In genomic region chr6:33343606-33343952, GRCh38 we compare ENCODE assay signal across 5 cellular contexts. TPM values are rescaled to one million over a fixed set of nuclear protein-coding genes. Genes with fewer than 3 reads are reported as not detected.
DNase-seq lines count a peak whose midpoint lies in the region; ATAC-seq lines count a peak whose summit lies in the region.
"Not testable (repeated sequence)": the region's sequence is repeated elsewhere in the genome, so short reads cannot be mapped to it uniquely, and the experiment has no call there.

No MANE protein-coding gene starts in this region.

- CTCF ChIA-PET in activated CD4-positive, alpha-beta T cell treated with anti-CD3 and anti-CD28 coated beads, Interleukin-2, amount 10 ng/mL, durations not matched to agents 7 days and 5 days (lab: Charles Lee): interaction anchor here (0.5 to 1.6 kb wide), 8 partner anchors 8 to 363 kb away, joined by 3 to 4 read pairs (median 3); partner anchors contain the start of gene ZBTB22
- CTCF ChIA-PET in activated naive CD4-positive, alpha-beta T cell treated with anti-CD3 and anti-CD28 coated beads, Interleukin-2, amount 10 ng/mL, durations not matched to agents 7 days and 5 days (lab: Charles Lee): interaction anchor here (1.7 to 3.1 kb wide), 2 partner anchors 9 to 44 kb away, joined by 3 to 10 read pairs; partner anchors contain the start of gene RGL2

- H3K27ac ChIP-seq in Karpas-422 (ENCODE audit: low read length): not testable (repeated sequence)

- peak overlapping the region; percentile 69 for H3K4me3 Mint-ChIP-seq in activated CD4-positive, alpha-beta T cell treated with anti-CD3 and anti-CD28 coated beads, Interleukin-2, amount 10 ng/mL, durations not matched to agents 7 days and 5 days
- H3K4me3 Mint-ChIP-seq in activated naive CD4-positive, alpha-beta T cell treated with anti-CD3 and anti-CD28 coated beads, Interleukin-2, amount 10 ng/mL, durations not matched to agents 7 days and 5 days: peak overlapping the region; percentile 68
- peak overlapping the region; percentile 85 to 90 (median 87) for H3K4me3 Mint-ChIP-seq in immature natural killer cell
- peak overlapping the region; percentile 42 for H3K4me3 Mint-ChIP-seq in stimulated activated memory B cell treated with anti-CD40 and anti-IgM and Interleukin-4, amounts not matched to agents 10 μg/mL and 1 μg/mL and 100 μg/mL, for 72 hours

- H3K27ac Mint-ChIP-seq in activated CD4-positive, alpha-beta T cell treated with anti-CD3 and anti-CD28 coated beads, Interleukin-2, amount 10 ng/mL, durations not matched to agents 7 days and 5 days: peak overlapping the region; percentile 94
- H3K27ac Mint-ChIP-seq in activated naive CD4-positive, alpha-beta T cell treated with anti-CD3 and anti-CD28 coated beads, Interleukin-2, amount 10 ng/mL, durations not matched to agents 7 days and 5 days: peak overlapping the region; percentile 94
- H3K27ac Mint-ChIP-seq in immature natural killer cell: peak overlapping the region; percentile 93 to 97 (median 95)
- peak overlapping the region; percentile 81 for H3K27ac Mint-ChIP-seq in stimulated activated memory B cell treated with anti-CD40 and anti-IgM and Interleukin-4, amounts not matched to agents 10 μg/mL and 1 μg/mL and 100 μg/mL, for 72 hours

- H3K4me2 ChIP-seq in Karpas-422 (ENCODE audit: low read depth, low read length, poor library complexity, severe bottlenecking): not testable (repeated sequence)

- not testable (repeated sequence) for H4K20me1 ChIP-seq in Karpas-422 (ENCODE audit: insufficient read depth, low read depth, low read length)

- not testable (repeated sequence) for H3K27me3 ChIP-seq in Karpas-422 (ENCODE audit: low read length)

- not testable (repeated sequence) for H3K36me3 Mint-ChIP-seq in activated CD4-positive, alpha-beta T cell treated with anti-CD3 and anti-CD28 coated beads, Interleukin-2, amount 10 ng/mL, durations not matched to agents 7 days and 5 days (ENCODE audit: low read depth); activated naive CD4-positive, alpha-beta T cell treated with anti-CD3 and anti-CD28 coated beads, Interleukin-2, amount 10 ng/mL, durations not matched to agents 7 days and 5 days; immature natural killer cell; stimulated activated memory B cell treated with anti-CD40 and anti-IgM and Interleukin-4, amounts not matched to agents 10 μg/mL and 1 μg/mL and 100 μg/mL, for 72 hours

- not testable (repeated sequence) for H3K36me3 ChIP-seq in Karpas-422 (ENCODE audit: insufficient read depth, low read length)

- not testable (repeated sequence) for DNase-seq in Karpas-422; activated CD4-positive, alpha-beta T cell treated with anti-CD3 and anti-CD28 coated beads, Interleukin-2, amount 10 ng/mL, durations not matched to agents 7 days and 5 days; activated naive CD4-positive, alpha-beta T cell treated with anti-CD3 and anti-CD28 coated beads, Interleukin-2, amount 10 ng/mL, durations not matched to agents 7 days and 5 days; immature natural killer cell

- H3K9ac ChIP-seq in Karpas-422 (ENCODE audit: low read length): not testable (repeated sequence)

- H3K9me2 ChIP-seq in Karpas-422 (replicated peaks; ENCODE audit: insufficient read depth, low read length): not testable (repeated sequence)

- ATAC-seq in stimulated activated memory B cell treated with anti-CD40 and anti-IgM and Interleukin-4, amounts not matched to agents 10 μg/mL and 1 μg/mL and 100 μg/mL, for 72 hours: not testable (repeated sequence)

- 0 out of 2 replicates have a peak overlapping the region, but pooled peaks have one; percentile 54 for H2AFZ ChIP-seq in Karpas-422 (ENCODE audit: low read length)

- H3K79me2 ChIP-seq in Karpas-422 (ENCODE audit: low read length): not testable (repeated sequence)

- H3K4me1 ChIP-seq in Karpas-422 (ENCODE audit: low read length): peaks cover 17% of the 10 kb centered on the region

- POLR2A ChIA-PET in activated CD4-positive, alpha-beta T cell treated with anti-CD3 and anti-CD28 coated beads, Interleukin-2, amount 10 ng/mL, durations not matched to agents 7 days and 5 days (lab: Charles Lee): interaction anchor here (0.7 to 0.8 kb wide), 2 partner anchors 31 to 66 kb away, joined by 3 to 7 read pairs; no protein-coding TSS in a partner anchor

- not testable (repeated sequence) for H3K9me3 ChIP-seq in Karpas-422 (ENCODE audit: low read length)

- H3K27me3 Mint-ChIP-seq in activated CD4-positive, alpha-beta T cell treated with anti-CD3 and anti-CD28 coated beads, Interleukin-2, amount 10 ng/mL, durations not matched to agents 7 days and 5 days; activated naive CD4-positive, alpha-beta T cell treated with anti-CD3 and anti-CD28 coated beads, Interleukin-2, amount 10 ng/mL, durations not matched to agents 7 days and 5 days; stimulated activated memory B cell treated with anti-CD40 and anti-IgM and Interleukin-4, amounts not matched to agents 10 μg/mL and 1 μg/mL and 100 μg/mL, for 72 hours: not testable (repeated sequence)
- H3K27me3 Mint-ChIP-seq in immature natural killer cell (ENCODE audit: low read depth in 3 of 3): peaks cover 16 to 19% (median 18%) of the 10 kb centered on the region in 3 donors

- not testable (repeated sequence) for H3K9me3 Mint-ChIP-seq in activated CD4-positive, alpha-beta T cell treated with anti-CD3 and anti-CD28 coated beads, Interleukin-2, amount 10 ng/mL, durations not matched to agents 7 days and 5 days; activated naive CD4-positive, alpha-beta T cell treated with anti-CD3 and anti-CD28 coated beads, Interleukin-2, amount 10 ng/mL, durations not matched to agents 7 days and 5 days; immature natural killer cell; stimulated activated memory B cell treated with anti-CD40 and anti-IgM and Interleukin-4, amounts not matched to agents 10 μg/mL and 1 μg/mL and 100 μg/mL, for 72 hours

- H3K4me3 ChIP-seq in Karpas-422 (ENCODE audit: low read length): not testable (repeated sequence)

- H3K4me1 Mint-ChIP-seq in activated CD4-positive, alpha-beta T cell treated with anti-CD3 and anti-CD28 coated beads, Interleukin-2, amount 10 ng/mL, durations not matched to agents 7 days and 5 days: peaks cover 54% of the 10 kb centered on the region
- H3K4me1 Mint-ChIP-seq in activated naive CD4-positive, alpha-beta T cell treated with anti-CD3 and anti-CD28 coated beads, Interleukin-2, amount 10 ng/mL, durations not matched to agents 7 days and 5 days: peaks cover 57% of the 10 kb centered on the region
- peaks cover 50 to 59% of the 10 kb centered on the region in 2 donors for H3K4me1 Mint-ChIP-seq in immature natural killer cell
- H3K4me1 Mint-ChIP-seq in stimulated activated memory B cell treated with anti-CD40 and anti-IgM and Interleukin-4, amounts not matched to agents 10 μg/mL and 1 μg/mL and 100 μg/mL, for 72 hours: peaks cover 40% of the 10 kb centered on the region

RNA-seq across cellular contexts. Expression of gene DAXX, which starts 20.8 kb away (rescaled TPM):
- 45.8 and 55.6 TPM in 2 replicates for total RNA-seq in Karpas-422 (2014; rRNA removed; shearing (Covaris generic); ENCODE audit: low replicate concordance)
- total RNA-seq in activated CD4-positive, alpha-beta T cell treated with anti-CD3 and anti-CD28 coated beads, Interleukin-2, amount 10 ng/mL, durations not matched to agents 7 days and 5 days: 100 to 1,000 TPM in 1 of 2 experiments, 10 to 100 TPM in 1; 98.9 to 113 TPM
- 100 to 1,000 TPM in 1 of 3 donors, 10 to 100 TPM in 2; 71.6 to 159 (median 75.1) TPM for polyA plus RNA-seq in immature natural killer cell

RNA-seq across cellular contexts. Expression of gene ZBTB22, which starts 26.0 kb away (rescaled TPM):
- total RNA-seq in Karpas-422 (2014; rRNA removed; shearing (Covaris generic); ENCODE audit: low replicate concordance): 4.9 and 11.8 TPM in 2 replicates
- total RNA-seq in activated CD4-positive, alpha-beta T cell treated with anti-CD3 and anti-CD28 coated beads, Interleukin-2, amount 10 ng/mL, durations not matched to agents 7 days and 5 days: 10 to 100 TPM; 15.8 to 16.9 TPM
- 10 to 100 TPM; 14.5 to 18.1 (median 14.7) TPM for polyA plus RNA-seq in immature natural killer cell

RNA-seq across cellular contexts. Expression of gene TAPBP, which starts 29.7 kb away (rescaled TPM):
- total RNA-seq in Karpas-422 (2014; rRNA removed; shearing (Covaris generic); ENCODE audit: low replicate concordance): 102 and 188 TPM in 2 replicates
- total RNA-seq in activated CD4-positive, alpha-beta T cell treated with anti-CD3 and anti-CD28 coated beads, Interleukin-2, amount 10 ng/mL, durations not matched to agents 7 days and 5 days: 100 to 1,000 TPM; 246 to 263 TPM
- polyA plus RNA-seq in immature natural killer cell: 100 to 1,000 TPM; 303 to 707 (median 457) TPM

RNA-seq across cellular contexts. Expression of gene RGL2, which starts 44.8 kb away (rescaled TPM):
- total RNA-seq in Karpas-422 (2014; rRNA removed; shearing (Covaris generic); ENCODE audit: low replicate concordance): 35.1 and 47.2 TPM in 2 replicates
- 10 to 100 TPM; 52.6 to 52.8 TPM for total RNA-seq in activated CD4-positive, alpha-beta T cell treated with anti-CD3 and anti-CD28 coated beads, Interleukin-2, amount 10 ng/mL, durations not matched to agents 7 days and 5 days
- polyA plus RNA-seq in immature natural killer cell: 10 to 100 TPM in 1 of 3 donors, 1 to 10 TPM in 2; 5.9 to 14.7 (median 8.0) TPM

RNA-seq across cellular contexts. Expression of gene KIFC1, which starts 48.0 kb away (rescaled TPM):
- 37.8 and 42.8 TPM in 2 replicates for total RNA-seq in Karpas-422 (2014; rRNA removed; shearing (Covaris generic); ENCODE audit: low replicate concordance)
- 100 to 1,000 TPM; 157 to 167 TPM for total RNA-seq in activated CD4-positive, alpha-beta T cell treated with anti-CD3 and anti-CD28 coated beads, Interleukin-2, amount 10 ng/mL, durations not matched to agents 7 days and 5 days
- 1 to 10 TPM in 2 of 3 donors, not detected in 1; 2.2 to 3.7 TPM for polyA plus RNA-seq in immature natural killer cell
